In the genomic region with DNA sequence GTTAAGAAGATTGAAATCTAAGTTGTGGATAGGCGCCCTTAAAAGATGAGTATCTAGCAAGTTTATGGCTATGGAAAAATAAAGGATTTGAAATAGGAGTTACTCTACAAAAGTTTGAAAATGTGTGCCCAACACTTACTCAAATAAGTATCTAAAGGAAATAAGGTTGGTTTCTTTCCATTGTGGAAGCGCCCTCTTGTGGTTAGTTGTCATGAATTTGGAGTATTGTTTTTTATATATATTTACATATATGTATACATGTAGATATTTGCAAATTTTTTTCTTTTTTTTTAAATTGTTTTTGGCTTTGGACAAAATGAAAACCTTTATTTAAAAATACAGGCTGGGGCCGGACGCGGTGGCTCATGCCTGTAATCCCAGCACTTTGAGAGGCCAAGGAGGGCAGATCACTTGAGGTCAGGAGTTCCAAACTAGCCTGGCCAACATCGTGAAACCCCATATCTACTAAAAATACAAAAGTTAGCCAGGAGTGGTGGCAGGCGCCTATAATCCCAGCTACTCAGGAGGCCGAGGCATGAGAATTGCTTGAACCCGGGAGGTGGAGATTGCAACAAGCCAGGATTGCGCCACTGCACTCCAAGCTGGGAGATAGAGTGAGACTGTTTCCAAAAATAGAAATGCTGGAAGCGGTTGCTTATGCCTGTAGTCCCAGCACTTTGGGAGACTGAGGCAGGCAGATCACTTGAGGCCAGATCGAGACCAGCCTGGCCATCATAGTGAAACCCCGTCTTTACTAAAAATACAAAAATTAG, we compare ENCODE assay signal across 8 cellular contexts. TPM values are rescaled to one million over a fixed set of nuclear protein-coding genes. Genes with fewer than 3 reads are reported as not detected.
A peak's percentile ranks its signal among the peaks of the same experiment; 100 is the strongest.
DNase-seq lines count a peak whose midpoint lies in the region; TF ChIP-seq lines count a peak whose summit lies in the region.

No MANE protein-coding gene starts in this region.

- peaks cover 3% of the 10 kb centered on the region for H3K4me1 ChIP-seq in ovary (ENCODE audit: insufficient read depth)

- H3K9me3 ChIP-seq in ovary = no peaks in the 10 kb centered on the region

- no peaks in the 10 kb centered on the region for H3K27me3 ChIP-seq in ovary

- TF ChIP-seq EP300 in ovary (IDR thresholded peaks at IDR 0.05) = no peak

- DNase-seq in stimulated activated naive CD4-positive, alpha-beta T cell (lab: John Stamatoyannopoulos, UW) = peak; percentile 2 to 73 (median 25)
- no peak for DNase-seq in stimulated activated naive CD4-positive, alpha-beta T cell treated with Interleukin-2 at 50 U/mL for 16 hours (lab: John Stamatoyannopoulos, UW)
- peak; percentile 7 for DNase-seq in NCI-H146 treated with DMSO at 0.1 percent for 48 hours (lab: John Stamatoyannopoulos, UW; ENCODE audit: unreplicated experiment)
- peak; percentile 30 for DNase-seq in activated CD4-positive, alpha-beta T cell treated with anti-CD3 and anti-CD28 coated beads for 48 hours
- DNase-seq in fibroblast of peridontal ligament (ENCODE audit: extremely low read depth) = peak; percentile 89
- peak in 3 of 5 donors; percentile 44 to 74 (median 44) for DNase-seq in ovary
- no peak for DNase-seq in NCI-H128 (lab: John Stamatoyannopoulos, UW; ENCODE audit: unreplicated experiment)
- DNase-seq in NCI-H1048 (lab: John Stamatoyannopoulos, UW) = no peak

- intact Hi-C loops in ovary (cut with DNase I) = loop anchor here (2.0 to 5.0 kb wide), 3 partner anchors 135 to 140 kb away; no protein-coding TSS in a partner anchor

- no peak overlapping the region for H3K4me3 ChIP-seq in ovary

- WGBS in ovary, 3 donors = 34 to 45% (median 42%) methylated on average over 13 of the region's 13 CpGs

- no peak for TF ChIP-seq POLR2A in ovary (IDR thresholded peaks at IDR 0.05)

- H3K27ac ChIP-seq in ovary = no peak overlapping the region

- TF ChIP-seq CTCF in ovary (IDR thresholded peaks at IDR 0.05) = peak; percentile 39 to 66 (median 43)

- no peaks in the 10 kb centered on the region for H3K36me3 ChIP-seq in ovary

RNA-seq across cellular contexts. Expression of a gene that starts 24.0 kb away (rescaled TPM):
- total RNA-seq in ovary = 10 to 100 TPM; 18.3 to 34.1 (median 29.5) TPM
- 10 to 100 TPM; 19.7 to 29.1 TPM for polyA plus RNA-seq in ovary

RNA-seq across cellular contexts. Expression of a gene that starts 43.3 kb away (rescaled TPM):
- 10 to 100 TPM in 4 of 7 donors, 1 to 10 TPM in 3; 6.5 to 14.3 (median 11.4) TPM for total RNA-seq in ovary
- polyA plus RNA-seq in ovary = 1 to 10 TPM in 1 of 2 donors, not detected in 1; 2.4 TPM

RNA-seq across cellular contexts. Expression of a gene that starts 52.2 kb away (rescaled TPM):
- 10 to 100 TPM; 31.8 to 48.9 (median 40.9) TPM for total RNA-seq in ovary
- polyA plus RNA-seq in ovary = 10 to 100 TPM; 21.0 to 28.6 TPM

RNA-seq across cellular contexts. Expression of a gene that starts 52.4 kb away (rescaled TPM):
- total RNA-seq in ovary = 10 to 100 TPM in 5 of 7 donors, 1 to 10 TPM in 2; 5.7 to 24.6 (median 16.6) TPM
- polyA plus RNA-seq in ovary = 10 to 100 TPM in 1 of 2 donors, 1 to 10 TPM in 1; 7.8 to 23.2 TPM

Comparison
In these comparisons a context has a peak if more than half of its experiments do, and no peak if none do; other contexts are left out.
1. DNase-seq: peak in stimulated activated naive CD4-positive, alpha-beta T cell (6 of 6), NCI-H146 treated with DMSO at 0.1 percent for 48 hours (single experiment), activated CD4-positive, alpha-beta T cell treated with anti-CD3 and anti-CD28 coated beads for 48 hours (single experiment), fibroblast of peridontal ligament (single experiment) and ovary (3 of 5); none in stimulated activated naive CD4-positive, alpha-beta T cell treated with Interleukin-2 at 50 U/mL for 16 hours (single experiment), NCI-H128 (single experiment) and NCI-H1048 (single experiment).